ENCODE assay signal across 12 cellular contexts in genomic region chr22:27881404-27881803, GRCh38. TPM values are rescaled to one million over a fixed set of nuclear protein-coding genes. Genes with fewer than 3 reads are reported as not detected.
DNase-seq lines count a peak whose midpoint lies in the region; ATAC-seq and TF ChIP-seq lines count a peak whose summit lies in the region.
"Had no signal": no experiment of that assay in that cellular context is flagged by ENCODE, and none has a peak within 500 bp of the region (broad histone marks: within the 10 kb centered on the region; RNA-seq: fewer than 3 reads in every experiment).

No MANE protein-coding gene starts in this region.

- TF ChIP-seq POLR2A in esophagus muscularis mucosa (IDR thresholded peaks at IDR 0.05; ENCODE audit: low read depth) (no peak), suprapubic skin (IDR thresholded peaks at IDR 0.05) (no peak)

- H4K8ac ChIP-seq in mesendoderm (ENCODE audit: low read depth, low read length), result no peak overlapping the region

- H3K9ac ChIP-seq in mesendoderm (ENCODE audit: low read length), result no peak overlapping the region
- no peak overlapping the region for H3K9ac ChIP-seq in endodermal cell (ENCODE audit: extremely low read depth, low read length, poor library complexity, severe bottlenecking)

- TF ChIP-seq CTCF in esophagus muscularis mucosa (IDR thresholded peaks at IDR 0.05) (no peak), suprapubic skin (IDR thresholded peaks at IDR 0.05) (no peak), endodermal cell (conservative IDR thresholded peaks at IDR 0.05) (no peak)

- H3K9me3 ChIP-seq in esophagus muscularis mucosa, result no peaks in the 10 kb centered on the region
- H3K9me3 ChIP-seq in suprapubic skin, result no peaks in the 10 kb centered on the region
- no peaks in the 10 kb centered on the region for H3K9me3 ChIP-seq in endodermal cell (ENCODE audit: control insufficient read depth, low read length)

- H3K18ac ChIP-seq in mesendoderm (ENCODE audit: low read length), result peak overlapping the region; percentile 39

- peaks cover 2% of the 10 kb centered on the region for H3K79me2 ChIP-seq in mesendoderm (ENCODE audit: control insufficient read depth, insufficient read depth, low read length)

- no peak overlapping the region for H3K23ac ChIP-seq in mesendoderm (ENCODE audit: low read length)

- H3K79me1 ChIP-seq in mesendoderm (ENCODE audit: low read length), result peaks cover 4% of the 10 kb centered on the region

- H3K36me3 ChIP-seq in esophagus muscularis mucosa (peaks cover 0 to 11% (median 6%) of the 10 kb centered on the region in 4 donors), mesendoderm (ENCODE audit: control insufficient read depth, insufficient read depth, low read length) (no peaks in the 10 kb centered on the region), suprapubic skin (peaks cover 12% of the 10 kb centered on the region), endodermal cell (ENCODE audit: control insufficient read depth, insufficient read depth, low read length) (peaks cover 38% of the 10 kb centered on the region)

- no peaks in the 10 kb centered on the region for H3K27me3 ChIP-seq in esophagus muscularis mucosa
- no peaks in the 10 kb centered on the region for H3K27me3 ChIP-seq in mesendoderm (ENCODE audit: insufficient read depth, low read length, poor library complexity)
- no peaks in the 10 kb centered on the region for H3K27me3 ChIP-seq in suprapubic skin
- no peaks in the 10 kb centered on the region for H3K27me3 ChIP-seq in endodermal cell (ENCODE audit: control insufficient read depth, insufficient read depth, low read length, poor library complexity, severe bottlenecking)

- H3K9me3 Mint-ChIP-seq in endodermal cell, result no peaks in the 10 kb centered on the region
- H3K9me3 Mint-ChIP-seq: activated T-cell treated with anti-CD3 and anti-CD28 coated beads, Interleukin-2, amount 50 U/mL, for 24 hours; IgD-negative memory B cell had no signal

- intact Hi-C loops in esophagus muscularis mucosa (cut with DNase I), result loop anchor here (5.0 kb wide), 1 partner anchor 36 kb away; the partner anchor contains the start of gene PITPNB

- no peak for TF ChIP-seq EP300 in esophagus muscularis mucosa (IDR thresholded peaks at IDR 0.05)
- no peak for TF ChIP-seq EP300 in suprapubic skin (IDR thresholded peaks at IDR 0.05)

- no peaks in the 10 kb centered on the region for H3K27me3 Mint-ChIP-seq in endodermal cell (ENCODE audit: insufficient read depth)
- H3K27me3 Mint-ChIP-seq: activated T-cell treated with anti-CD3 and anti-CD28 coated beads, Interleukin-2, amount 50 U/mL, for 24 hours; IgD-negative memory B cell; T-helper 17 cell had no signal

- in situ Hi-C loops in SK-MEL-5 (cut with HindIII; ENCODE audit: low pct_unique_long_range_greater_than_20kb, low sequenced_read_pairs), result no loop called here

- no peak overlapping the region for H2AK5ac ChIP-seq in mesendoderm (ENCODE audit: low read length)

- no peak overlapping the region for H4K5ac ChIP-seq in mesendoderm (ENCODE audit: low read length)

- peaks cover 55% of the 10 kb centered on the region for H3K4me1 Mint-ChIP-seq in endodermal cell

- peaks cover 16% of the 10 kb centered on the region for H3K36me3 Mint-ChIP-seq in endodermal cell (ENCODE audit: low read depth)
- H3K36me3 Mint-ChIP-seq: IgD-negative memory B cell had no signal

- no peak overlapping the region for H2BK120ac ChIP-seq in mesendoderm (ENCODE audit: low read depth, low read length)

- H3K4me3 Mint-ChIP-seq in endodermal cell, result no peak overlapping the region
- H3K4me3 Mint-ChIP-seq: activated T-cell treated with anti-CD3 and anti-CD28 coated beads, Interleukin-2, amount 50 U/mL, for 24 hours; IgD-negative memory B cell; T-helper 17 cell had no signal

- 7% methylated on average over 3 of the region's 3 CpGs for WGBS in esophagus muscularis mucosa
- WGBS in mesendoderm (ENCODE audit: extremely low coverage, insufficient coverage, low lambda C conversion rate), result no CpG with 5 or more reads among the region's 3 CpGs
- WGBS in suprapubic skin, result 27% methylated on average over 3 of the region's 3 CpGs
- WGBS in endodermal cell (ENCODE audit: insufficient coverage in 1 of 2, insufficient read length in 1 of 2), 2 experiments, result 79 to 82% methylated on average over 3 of the region's 3 CpGs

- no peak overlapping the region for H3K27ac Mint-ChIP-seq in endodermal cell
- H3K27ac Mint-ChIP-seq: activated T-cell treated with anti-CD3 and anti-CD28 coated beads, Interleukin-2, amount 50 U/mL, for 24 hours had no signal

- H3K27ac ChIP-seq in esophagus muscularis mucosa (replicated peaks in 1 of 4), result peak overlapping the region; percentile 82 to 85 (median 84)
- no peak overlapping the region for H3K27ac ChIP-seq in mesendoderm (ENCODE audit: low read depth, low read length)
- peak overlapping the region; percentile 19 for H3K27ac ChIP-seq in suprapubic skin
- no peak overlapping the region for H3K27ac ChIP-seq in endodermal cell (ENCODE audit: low read depth, low read length)

- H3K4me3 ChIP-seq in esophagus muscularis mucosa (peak overlapping the region in 3 of 4 donors; percentile 0 to 8 (median 8)), mesendoderm (ENCODE audit: low read length) (no peak overlapping the region), suprapubic skin (no peak overlapping the region), endodermal cell (ENCODE audit: low read length) (no peak overlapping the region)

- no peak overlapping the region for H3K4me2 ChIP-seq in mesendoderm (ENCODE audit: low read length)

- ATAC-seq in HG03439 (IDR thresholded peaks at IDR 0.05; ENCODE audit: unreplicated experiment) (no peak), GM19035 (IDR thresholded peaks at IDR 0.05; ENCODE audit: unreplicated experiment) (no peak)

- H3K56ac ChIP-seq in mesendoderm (ENCODE audit: low read length), result no peak overlapping the region

- no peak overlapping the region for H2BK15ac ChIP-seq in mesendoderm (replicated peaks; ENCODE audit: low read depth)

- no peak overlapping the region for H3K4ac ChIP-seq in mesendoderm (ENCODE audit: low read depth, low read length)

- H3K4me1 ChIP-seq in esophagus muscularis mucosa (peaks cover 63 to 97% (median 95%) of the 10 kb centered on the region in 4 donors), mesendoderm (ENCODE audit: control insufficient read depth, low read depth, low read length) (peaks cover 2% of the 10 kb centered on the region), suprapubic skin (peaks cover 37% of the 10 kb centered on the region), endodermal cell (ENCODE audit: control insufficient read depth, insufficient read depth, low read length) (peaks cover 15% of the 10 kb centered on the region)

- peak; percentile 76 for DNase-seq in SK-MEL-5 (ENCODE audit: low read depth, low spot score)
- DNase-seq in esophagus muscularis mucosa (ENCODE audit: extremely low spot score), result no peak
- no peak for DNase-seq in mesendoderm
- no peak for DNase-seq in suprapubic skin (ENCODE audit: low spot score in 2 of 2)
- DNase-seq in endodermal cell, result no peak
- no peak for DNase-seq in NCI-H345 treated with DMSO at 0.1 percent for 48 hours (lab: John Stamatoyannopoulos, UW; ENCODE audit: unreplicated experiment)
- DNase-seq: activated T-cell treated with anti-CD3 and anti-CD28 coated beads, Interleukin-2, amount 50 U/mL, for 24 hours; DMS79; T-helper 17 cell had no signal

- H2BK5ac ChIP-seq in mesendoderm (ENCODE audit: low read length), result no peak overlapping the region

RNA-seq across cellular contexts. Expression of gene PITPNB, which starts 37.7 kb away (rescaled TPM):
- total RNA-seq in SK-MEL-5 (2014; rRNA removed; shearing (Covaris generic)), result 20.3 and 20.8 TPM in 2 replicates
- 71.1 and 73.7 TPM in 2 replicates for polyA plus RNA-seq in SK-MEL-5 (2015; cell fraction: cytosol; rRNA removed)
- 65.4 and 66.7 TPM in 2 replicates for polyA plus RNA-seq in SK-MEL-5 (2015; cell fraction: nucleus; rRNA removed)
- total RNA-seq in esophagus muscularis mucosa (10 to 100 TPM; 70.3 to 99.7 (median 89.3) TPM), suprapubic skin (10 to 100 TPM; 34.7 to 47.6 (median 40.4) TPM), endodermal cell (10 to 100 TPM; 59.6 to 68.2 TPM)
- polyA plus RNA-seq in mesendoderm (2013, experiment 1 of 2), result 73.5 TPM
- polyA plus RNA-seq in mesendoderm (2013, experiment 2 of 2), result 74.5 TPM
- polyA plus RNA-seq in endodermal cell (2013, experiment 1 of 2), result 50.0 TPM
- 49.5 TPM for polyA plus RNA-seq in endodermal cell (2013, experiment 2 of 2)

Comparison
In these comparisons a context has a peak if more than half of its experiments do, and no peak if none do; other contexts are left out.
1. H3K27ac ChIP-seq: peak in esophagus muscularis mucosa (4 of 4) and suprapubic skin (single experiment); none in mesendoderm (single experiment) and endodermal cell (single experiment).
2. H3K4me3 ChIP-seq: peak in esophagus muscularis mucosa (3 of 4); none in mesendoderm (single experiment), suprapubic skin (single experiment) and endodermal cell (single experiment).